21 cellular contexts compared by ENCODE assay signal in genomic region chr14:89131004-89131750, GRCh38.
"Had no signal": no experiment of that assay in that cellular context is flagged by ENCODE, and none has a peak within 500 bp of the region (broad histone marks: within the 10 kb centered on the region; RNA-seq: fewer than 3 reads in every experiment).

No MANE protein-coding gene starts in this region.

- H3K36me3 ChIP-seq: gastroesophageal sphincter, left ventricle myocardium inferior, lower lobe of right lung, spleen, thoracic aorta, transverse colon had no signal

- H3K9me3 ChIP-seq: thoracic aorta, transverse colon had no signal

- H3K27me3 ChIP-seq: gastroesophageal sphincter, spleen, transverse colon had no signal

- H3K4me3 ChIP-seq: gastroesophageal sphincter, left ventricle myocardium inferior, lower lobe of right lung, spleen, thoracic aorta, transverse colon had no signal

- DNase-seq: cerebellar nuclear complex; effector CD4-positive, alpha-beta T cell; endodermal cell; glutamatergic neuron; left ventricle myocardium inferior; lower lobe of right lung; natural killer cell; posterior cingulate gyrus; spleen; stimulated activated CD4-positive, alpha-beta T cell treated with anti-CD3 and anti-CD28 coated beads, Interleukin-15, amount 100 ng/mL, for 24 hours; stimulated activated CD4-positive, alpha-beta T cell treated with anti-CD3 and anti-CD28 coated beads, Interleukin-1b, Interleukin-23, amount 100 ng/mL, for 48 hours; stimulated activated CD4-positive, alpha-beta T cell treated with anti-CD3 and anti-CD28 coated beads, Interleukin-4, amount 100 ng/mL, for 24 hours; stimulated activated naive B cell treated with anti-CD40 and anti-IgM and Interleukin-4, amounts not matched to agents 10 μg/mL and 1 μg/mL and 100 μg/mL, for 72 hours; stimulated activated naive CD8-positive, alpha-beta T cell treated with anti-CD3 and anti-CD28 coated beads, Interleukin-15, amount 100 ng/mL, for 72 hours; transverse colon had no signal

- H3K4me1 Mint-ChIP-seq: memory B cell; mesothelial cell of epicardium; natural killer cell; neural crest cell; stimulated activated naive B cell treated with anti-CD40 and anti-IgM and Interleukin-4, amounts not matched to agents 10 μg/mL and 1 μg/mL and 100 μg/mL, for 72 hours; stimulated activated naive CD8-positive, alpha-beta T cell treated with anti-CD3 and anti-CD28 coated beads, Interleukin-15, amount 100 ng/mL, for 72 hours had no signal

- H3K4me3 Mint-ChIP-seq: endodermal cell; memory B cell; mesothelial cell of epicardium; natural killer cell; neural crest cell; stimulated activated naive B cell treated with anti-CD40 and anti-IgM and Interleukin-4, amounts not matched to agents 10 μg/mL and 1 μg/mL and 100 μg/mL, for 72 hours; stimulated activated naive CD8-positive, alpha-beta T cell treated with anti-CD3 and anti-CD28 coated beads, Interleukin-15, amount 100 ng/mL, for 72 hours had no signal

- H3K27ac ChIP-seq: gastroesophageal sphincter, left ventricle myocardium inferior, lower lobe of right lung, spleen, thoracic aorta, transverse colon had no signal

- H3K27ac Mint-ChIP-seq: endodermal cell; memory B cell; mesothelial cell of epicardium; natural killer cell; stimulated activated naive B cell treated with anti-CD40 and anti-IgM and Interleukin-4, amounts not matched to agents 10 μg/mL and 1 μg/mL and 100 μg/mL, for 72 hours; stimulated activated naive CD8-positive, alpha-beta T cell treated with anti-CD3 and anti-CD28 coated beads, Interleukin-15, amount 100 ng/mL, for 72 hours had no signal

- H3K4me1 ChIP-seq: gastroesophageal sphincter, lower lobe of right lung, spleen, transverse colon had no signal

- ATAC-seq: gastroesophageal sphincter; lower lobe of right lung; natural killer cell; sciatic nerve; stimulated activated naive B cell treated with anti-CD40 and anti-IgM and Interleukin-4, amounts not matched to agents 10 μg/mL and 1 μg/mL and 100 μg/mL, for 72 hours; stimulated activated naive CD8-positive, alpha-beta T cell treated with anti-CD3 and anti-CD28 coated beads, Interleukin-15, amount 100 ng/mL, for 72 hours had no signal

- H3K9me3 Mint-ChIP-seq: endodermal cell had no signal
